In the genomic region with DNA sequence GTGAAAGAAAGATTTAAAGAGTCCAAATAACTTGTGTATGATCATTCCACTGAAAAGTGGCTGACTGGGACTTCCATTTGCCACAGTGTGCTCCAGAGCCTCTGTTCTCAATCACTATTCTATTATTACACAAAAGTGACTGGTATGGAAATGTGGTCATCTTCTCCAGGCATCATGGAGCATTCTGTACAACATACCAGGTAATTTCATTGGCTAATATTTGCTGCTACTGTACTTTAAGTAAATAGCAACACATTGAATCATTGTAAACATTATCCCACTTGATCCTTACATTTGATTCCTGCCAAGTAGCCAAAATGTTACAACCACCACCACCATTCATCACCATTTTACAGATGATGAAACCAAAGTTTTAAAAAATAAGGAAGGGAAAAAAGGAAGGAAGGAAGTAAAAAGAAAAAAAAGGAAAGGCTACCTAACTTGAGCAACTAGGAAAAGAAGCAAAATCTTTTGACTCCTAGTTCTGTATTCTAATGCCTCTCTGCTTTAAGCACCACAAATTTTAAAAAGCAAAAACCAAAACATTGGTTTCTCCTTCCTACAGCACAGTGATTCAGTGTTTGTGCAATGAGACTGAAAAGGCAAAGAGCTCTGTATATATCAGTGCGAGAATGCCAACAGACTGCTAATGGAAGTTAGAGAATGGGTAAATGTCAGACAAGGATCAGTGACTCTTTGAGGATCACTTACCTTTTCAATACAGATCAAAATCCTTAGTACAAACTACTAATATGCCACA, we compare ENCODE assay signal across 25 cellular contexts.
DNase-seq lines count a peak whose midpoint lies in the region; ATAC-seq and TF ChIP-seq lines count a peak whose summit lies in the region.
"Had no signal": no experiment of that assay in that cellular context is flagged by ENCODE, and none has a peak within 500 bp of the region (broad histone marks: within the 10 kb centered on the region; RNA-seq: fewer than 3 reads in every experiment).

No MANE protein-coding gene starts in this region.

- no peak overlapping the region for H3K27ac ChIP-seq in RWPE1
- H3K27ac ChIP-seq: 22Rv1, BLaER1, foreskin keratinocyte, HL-60, upper lobe of left lung, VCaP had no signal

- DNase-seq in DMS53 (lab: John Stamatoyannopoulos, UW) (peak; percentile 70), DMS53 treated with DMSO at 0.1 percent for 48 hours (lab: John Stamatoyannopoulos, UW; ENCODE audit: unreplicated experiment) (no peak), RWPE1 (ENCODE audit: low spot score) (peak; percentile 24), epithelial cell of esophagus (ENCODE audit: low read depth) (peak; percentile 73), renal cortical epithelial cell (ENCODE audit: low read depth) (peak; percentile 43), AG08396 (ENCODE audit: low spot score) (no peak), ecto neural progenitor cell (ENCODE audit: low spot score) (no peak)
- DNase-seq: activated CD8-positive, alpha-beta memory T cell treated with anti-CD3 and anti-CD28 coated beads, Interleukin-2, amount 50 U/mL, for 48 hours; activated gamma-delta T cell treated with Interleukin-2 at 50 U/mL for 16 hours; amygdala; cerebellar nuclear complex; effector memory CD4-positive, alpha-beta T cell; hypothalamus; NCI-H1048; NCI-H2029 treated with DMSO at 0.1 percent for 48 hours; NCI-H446 treated with DMSO at 0.1 percent for 48 hours; nephron progenitor cell; stimulated activated CD4-positive, alpha-beta T cell treated with anti-CD3 and anti-CD28 coated beads, Interleukin-2, amount 100 ng/mL, for 48 hours; upper lobe of left lung had no signal

- CTCF ChIA-PET in RWPE1 (lab: Yijun Ruan, JAX) = interaction anchor here (0.6 kb wide), 1 partner anchor 434 kb away, joined by 3 read pairs; no protein-coding TSS in a partner anchor

- TF ChIP-seq CTCF in RWPE1 (conservative IDR thresholded peaks at IDR 0.05; ENCODE audit: low read depth) = no peak
- no peak for TF ChIP-seq CTCF in epithelial cell of esophagus (IDR thresholded peaks at IDR 0.05; ENCODE audit: insufficient read depth, low read depth, low read length, missing control alignments)

- POLR2A ChIA-PET in RWPE1 (lab: Yijun Ruan, JAX; ENCODE audit: low non-redundant PET) = no interaction called here

- no peak overlapping the region for H3K4me3 ChIP-seq in epithelial cell of esophagus (ENCODE audit: low read length)
- H3K4me3 ChIP-seq: BLaER1, upper lobe of left lung had no signal

- no peak for ATAC-seq in activated CD4-positive, CD25-positive, alpha-beta regulatory T cell treated with anti-CD3 and anti-CD28 coated beads, Interleukin-2, amount 50 U/mL, for 24 hours
- ATAC-seq: foreskin keratinocyte had no signal

Comparison
In these comparisons a context has a peak if more than half of its experiments do, and no peak if none do; other contexts are left out.
1. DNase-seq: peak in DMS53 (single experiment), RWPE1 (single experiment), epithelial cell of esophagus (single experiment) and renal cortical epithelial cell (single experiment); none in DMS53 treated with DMSO at 0.1 percent for 48 hours (single experiment), AG08396 (single experiment) and ecto neural progenitor cell (single experiment).